Comparison of ENCODE assay signal across 1 cellular context in genomic region chr16:85005278-85006069, GRCh38.
TF ChIP-seq lines count a peak whose summit lies in the region.

No MANE protein-coding gene starts in this region.

TF ChIP-seq in HepG2, 621 proteins besides CTCF, POLR2A, EP300 and RAD21:
- TF ChIP-seq PHF5A (CRISPR knock-in tag; IDR thresholded peaks at IDR 0.05; ENCODE audit: low read depth, unreplicated experiment) (no peak), HDAC2 (CRISPR knock-in tag; IDR thresholded peaks at IDR 0.05) (no peak), ZBTB10 (CRISPR knock-in tag; IDR thresholded peaks at IDR 0.05; ENCODE audit: borderline replicate concordance) (no peak), CENPT (CRISPR knock-in tag; IDR thresholded peaks at IDR 0.05; ENCODE audit: low read depth) (no peak), TP53 (CRISPR knock-in tag; conservative IDR thresholded peaks at IDR 0.05) (no peak), ZNF276 (CRISPR knock-in tag; IDR thresholded peaks at IDR 0.05; ENCODE audit: low read depth) (no peak)
- TF ChIP-seq, protein P1, sequence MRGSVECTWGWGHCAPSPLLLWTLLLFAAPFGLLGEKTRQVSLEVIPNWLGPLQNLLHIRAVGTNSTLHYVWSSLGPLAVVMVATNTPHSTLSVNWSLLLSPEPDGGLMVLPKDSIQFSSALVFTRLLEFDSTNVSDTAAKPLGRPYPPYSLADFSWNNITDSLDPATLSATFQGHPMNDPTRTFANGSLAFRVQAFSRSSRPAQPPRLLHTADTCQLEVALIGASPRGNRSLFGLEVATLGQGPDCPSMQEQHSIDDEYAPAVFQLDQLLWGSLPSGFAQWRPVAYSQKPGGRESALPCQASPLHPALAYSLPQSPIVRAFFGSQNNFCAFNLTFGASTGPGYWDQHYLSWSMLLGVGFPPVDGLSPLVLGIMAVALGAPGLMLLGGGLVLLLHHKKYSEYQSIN (CRISPR knock-in tag; IDR thresholded peaks at IDR 0.05; ENCODE audit: borderline replicate concordance): no peak
